Comparison of ENCODE assay signal across 1 cellular context in the genomic region with DNA sequence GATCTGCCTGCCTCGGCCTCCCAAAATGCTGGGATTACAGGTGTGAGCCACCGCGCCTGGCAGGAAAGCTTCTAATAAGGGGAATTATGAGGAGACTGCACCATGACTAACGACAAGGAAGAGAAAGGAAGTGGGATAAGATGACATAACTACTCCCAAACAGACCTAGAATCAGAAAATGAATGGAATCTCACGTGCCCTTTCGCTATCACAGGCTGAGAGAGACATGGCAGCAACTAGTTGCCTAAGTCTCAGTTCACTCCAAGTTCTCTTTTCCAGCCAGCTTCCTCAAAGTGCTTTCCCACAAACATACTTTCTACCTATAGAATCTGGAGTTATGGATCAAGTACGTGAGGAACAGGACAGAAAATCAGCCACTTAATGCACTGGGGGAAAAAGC.
TF ChIP-seq lines count a peak whose summit lies in the region.

No MANE protein-coding gene starts in this region.

TF ChIP-seq in K562, 482 proteins besides CTCF, POLR2A, EP300 and RAD21 (continued from another document):
- TF ChIP-seq, protein P1, sequence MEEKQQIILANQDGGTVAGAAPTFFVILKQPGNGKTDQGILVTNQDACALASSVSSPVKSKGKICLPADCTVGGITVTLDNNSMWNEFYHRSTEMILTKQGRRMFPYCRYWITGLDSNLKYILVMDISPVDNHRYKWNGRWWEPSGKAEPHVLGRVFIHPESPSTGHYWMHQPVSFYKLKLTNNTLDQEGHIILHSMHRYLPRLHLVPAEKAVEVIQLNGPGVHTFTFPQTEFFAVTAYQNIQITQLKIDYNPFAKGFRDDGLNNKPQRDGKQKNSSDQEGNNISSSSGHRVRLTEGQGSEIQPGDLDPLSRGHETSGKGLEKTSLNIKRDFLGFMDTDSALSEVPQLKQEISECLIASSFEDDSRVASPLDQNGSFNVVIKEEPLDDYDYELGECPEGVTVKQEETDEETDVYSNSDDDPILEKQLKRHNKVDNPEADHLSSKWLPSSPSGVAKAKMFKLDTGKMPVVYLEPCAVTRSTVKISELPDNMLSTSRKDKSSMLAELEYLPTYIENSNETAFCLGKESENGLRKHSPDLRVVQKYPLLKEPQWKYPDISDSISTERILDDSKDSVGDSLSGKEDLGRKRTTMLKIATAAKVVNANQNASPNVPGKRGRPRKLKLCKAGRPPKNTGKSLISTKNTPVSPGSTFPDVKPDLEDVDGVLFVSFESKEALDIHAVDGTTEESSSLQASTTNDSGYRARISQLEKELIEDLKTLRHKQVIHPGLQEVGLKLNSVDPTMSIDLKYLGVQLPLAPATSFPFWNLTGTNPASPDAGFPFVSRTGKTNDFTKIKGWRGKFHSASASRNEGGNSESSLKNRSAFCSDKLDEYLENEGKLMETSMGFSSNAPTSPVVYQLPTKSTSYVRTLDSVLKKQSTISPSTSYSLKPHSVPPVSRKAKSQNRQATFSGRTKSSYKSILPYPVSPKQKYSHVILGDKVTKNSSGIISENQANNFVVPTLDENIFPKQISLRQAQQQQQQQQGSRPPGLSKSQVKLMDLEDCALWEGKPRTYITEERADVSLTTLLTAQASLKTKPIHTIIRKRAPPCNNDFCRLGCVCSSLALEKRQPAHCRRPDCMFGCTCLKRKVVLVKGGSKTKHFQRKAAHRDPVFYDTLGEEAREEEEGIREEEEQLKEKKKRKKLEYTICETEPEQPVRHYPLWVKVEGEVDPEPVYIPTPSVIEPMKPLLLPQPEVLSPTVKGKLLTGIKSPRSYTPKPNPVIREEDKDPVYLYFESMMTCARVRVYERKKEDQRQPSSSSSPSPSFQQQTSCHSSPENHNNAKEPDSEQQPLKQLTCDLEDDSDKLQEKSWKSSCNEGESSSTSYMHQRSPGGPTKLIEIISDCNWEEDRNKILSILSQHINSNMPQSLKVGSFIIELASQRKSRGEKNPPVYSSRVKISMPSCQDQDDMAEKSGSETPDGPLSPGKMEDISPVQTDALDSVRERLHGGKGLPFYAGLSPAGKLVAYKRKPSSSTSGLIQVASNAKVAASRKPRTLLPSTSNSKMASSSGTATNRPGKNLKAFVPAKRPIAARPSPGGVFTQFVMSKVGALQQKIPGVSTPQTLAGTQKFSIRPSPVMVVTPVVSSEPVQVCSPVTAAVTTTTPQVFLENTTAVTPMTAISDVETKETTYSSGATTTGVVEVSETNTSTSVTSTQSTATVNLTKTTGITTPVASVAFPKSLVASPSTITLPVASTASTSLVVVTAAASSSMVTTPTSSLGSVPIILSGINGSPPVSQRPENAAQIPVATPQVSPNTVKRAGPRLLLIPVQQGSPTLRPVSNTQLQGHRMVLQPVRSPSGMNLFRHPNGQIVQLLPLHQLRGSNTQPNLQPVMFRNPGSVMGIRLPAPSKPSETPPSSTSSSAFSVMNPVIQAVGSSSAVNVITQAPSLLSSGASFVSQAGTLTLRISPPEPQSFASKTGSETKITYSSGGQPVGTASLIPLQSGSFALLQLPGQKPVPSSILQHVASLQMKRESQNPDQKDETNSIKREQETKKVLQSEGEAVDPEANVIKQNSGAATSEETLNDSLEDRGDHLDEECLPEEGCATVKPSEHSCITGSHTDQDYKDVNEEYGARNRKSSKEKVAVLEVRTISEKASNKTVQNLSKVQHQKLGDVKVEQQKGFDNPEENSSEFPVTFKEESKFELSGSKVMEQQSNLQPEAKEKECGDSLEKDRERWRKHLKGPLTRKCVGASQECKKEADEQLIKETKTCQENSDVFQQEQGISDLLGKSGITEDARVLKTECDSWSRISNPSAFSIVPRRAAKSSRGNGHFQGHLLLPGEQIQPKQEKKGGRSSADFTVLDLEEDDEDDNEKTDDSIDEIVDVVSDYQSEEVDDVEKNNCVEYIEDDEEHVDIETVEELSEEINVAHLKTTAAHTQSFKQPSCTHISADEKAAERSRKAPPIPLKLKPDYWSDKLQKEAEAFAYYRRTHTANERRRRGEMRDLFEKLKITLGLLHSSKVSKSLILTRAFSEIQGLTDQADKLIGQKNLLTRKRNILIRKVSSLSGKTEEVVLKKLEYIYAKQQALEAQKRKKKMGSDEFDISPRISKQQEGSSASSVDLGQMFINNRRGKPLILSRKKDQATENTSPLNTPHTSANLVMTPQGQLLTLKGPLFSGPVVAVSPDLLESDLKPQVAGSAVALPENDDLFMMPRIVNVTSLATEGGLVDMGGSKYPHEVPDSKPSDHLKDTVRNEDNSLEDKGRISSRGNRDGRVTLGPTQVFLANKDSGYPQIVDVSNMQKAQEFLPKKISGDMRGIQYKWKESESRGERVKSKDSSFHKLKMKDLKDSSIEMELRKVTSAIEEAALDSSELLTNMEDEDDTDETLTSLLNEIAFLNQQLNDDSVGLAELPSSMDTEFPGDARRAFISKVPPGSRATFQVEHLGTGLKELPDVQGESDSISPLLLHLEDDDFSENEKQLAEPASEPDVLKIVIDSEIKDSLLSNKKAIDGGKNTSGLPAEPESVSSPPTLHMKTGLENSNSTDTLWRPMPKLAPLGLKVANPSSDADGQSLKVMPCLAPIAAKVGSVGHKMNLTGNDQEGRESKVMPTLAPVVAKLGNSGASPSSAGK (IDR thresholded peaks at IDR 0.05): no peak
- TF ChIP-seq ZNF764 (CRISPR knock-in tag; IDR thresholded peaks at IDR 0.05; ENCODE audit: low read depth): no peak
- no peak for TF ChIP-seq ZNF583 (CRISPR knock-in tag; IDR thresholded peaks at IDR 0.05)
- TF ChIP-seq, protein P2, sequence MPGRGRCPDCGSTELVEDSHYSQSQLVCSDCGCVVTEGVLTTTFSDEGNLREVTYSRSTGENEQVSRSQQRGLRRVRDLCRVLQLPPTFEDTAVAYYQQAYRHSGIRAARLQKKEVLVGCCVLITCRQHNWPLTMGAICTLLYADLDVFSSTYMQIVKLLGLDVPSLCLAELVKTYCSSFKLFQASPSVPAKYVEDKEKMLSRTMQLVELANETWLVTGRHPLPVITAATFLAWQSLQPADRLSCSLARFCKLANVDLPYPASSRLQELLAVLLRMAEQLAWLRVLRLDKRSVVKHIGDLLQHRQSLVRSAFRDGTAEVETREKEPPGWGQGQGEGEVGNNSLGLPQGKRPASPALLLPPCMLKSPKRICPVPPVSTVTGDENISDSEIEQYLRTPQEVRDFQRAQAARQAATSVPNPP (IDR thresholded peaks at IDR 0.05; ENCODE audit: borderline replicate concordance, insufficient read depth, insufficient read length): no peak
- TF ChIP-seq MCM2 (IDR thresholded peaks at IDR 0.05; ENCODE audit: low read depth): no peak
- TF ChIP-seq TRIM28 (IDR thresholded peaks at IDR 0.05): no peak
- TF ChIP-seq, protein P3, sequence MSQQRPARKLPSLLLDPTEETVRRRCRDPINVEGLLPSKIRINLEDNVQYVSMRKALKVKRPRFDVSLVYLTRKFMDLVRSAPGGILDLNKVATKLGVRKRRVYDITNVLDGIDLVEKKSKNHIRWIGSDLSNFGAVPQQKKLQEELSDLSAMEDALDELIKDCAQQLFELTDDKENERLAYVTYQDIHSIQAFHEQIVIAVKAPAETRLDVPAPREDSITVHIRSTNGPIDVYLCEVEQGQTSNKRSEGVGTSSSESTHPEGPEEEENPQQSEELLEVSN (IDR thresholded peaks at IDR 0.05; ENCODE audit: borderline replicate concordance in 1 of 2, extremely low read depth in 1 of 2, insufficient read depth in 1 of 2, insufficient read length in 1 of 2, low read depth in 1 of 2, low read length in 1 of 2, poor library complexity in 1 of 2, severe bottlenecking in 1 of 2): no peak
- TF ChIP-seq NRF1 (conservative IDR thresholded peaks at IDR 0.05 in 1 of 2, IDR thresholded peaks at IDR 0.05 in 1 of 2): no peak
